In genomic region chr5:113678924-113679575, GRCh38 we compare ENCODE assay signal across 8 cellular contexts.
DNase-seq lines count a peak whose midpoint lies in the region; ATAC-seq, FAIRE-seq and TF ChIP-seq lines count a peak whose summit lies in the region.

No MANE protein-coding gene starts in this region.

- H3K9me3 ChIP-seq in SJCRH30 (replicated peaks) (no peaks in the 10 kb centered on the region), neural progenitor cell (ENCODE audit: low read depth) (no peaks in the 10 kb centered on the region)

- H2AFZ ChIP-seq in neural progenitor cell (replicated peaks) = no peak overlapping the region

- H3K27me3 ChIP-seq in SJCRH30 (0 out of 2 replicates have a peak, but pooled peaks cover 2% of the 10 kb centered on the region), neural progenitor cell (no peaks in the 10 kb centered on the region)

- H3K4me3 Mint-ChIP-seq in neural progenitor cell = no peak overlapping the region

- peak; percentile 88 for TF ChIP-seq CTCF in neural progenitor cell (IDR thresholded peaks at IDR 0.05)

- H3K4me1 ChIP-seq in SJCRH30 (no peaks in the 10 kb centered on the region), neural progenitor cell (peaks cover 33% of the 10 kb centered on the region)

- no peaks in the 10 kb centered on the region for H3K79me2 ChIP-seq in neural progenitor cell (ENCODE audit: low read depth)

- peaks cover 23% of the 10 kb centered on the region for H3F3A ChIP-seq in neural progenitor cell (ENCODE audit: low read depth)

- H3K36me3 Mint-ChIP-seq in neural progenitor cell = no peaks in the 10 kb centered on the region

- H3K4me3 ChIP-seq in SJCRH30 (no peak overlapping the region), neural progenitor cell (no peak overlapping the region)

- TF ChIP-seq POLR2A in erythroblast (IDR thresholded peaks at IDR 0.05; ENCODE audit: low read length) = no peak

- ATAC-seq in GM19328 (IDR thresholded peaks at IDR 0.05; ENCODE audit: unreplicated experiment) = no peak

- no peaks in the 10 kb centered on the region for H3K27me3 Mint-ChIP-seq in neural progenitor cell (ENCODE audit: insufficient read depth, low read depth)

- H3K27ac Mint-ChIP-seq in neural progenitor cell = peak overlapping the region; percentile 42

- H3K36me3 ChIP-seq in SJCRH30 (no peaks in the 10 kb centered on the region), neural progenitor cell (no peaks in the 10 kb centered on the region)

- no peaks in the 10 kb centered on the region for H4K20me1 ChIP-seq in neural progenitor cell (ENCODE audit: low read depth)

- peaks cover 7% of the 10 kb centered on the region for H3K9me3 Mint-ChIP-seq in neural progenitor cell

- FAIRE-seq in GM19239 (lab: Jason Lieb, UNC) = no peak

- H3K4me2 ChIP-seq in neural progenitor cell = peak overlapping the region; percentile 19

- H3K4me1 Mint-ChIP-seq in neural progenitor cell = peaks cover 44% of the 10 kb centered on the region

- H3K27ac ChIP-seq in SJCRH30 (no peak overlapping the region), neural progenitor cell (no peak overlapping the region)

- DNase-seq in D341Med (ENCODE audit: low spot score) = peak; percentile 61
- DNase-seq in GM19239 (ENCODE audit: insufficient read length, low spot score) = peak; percentile 2
- DNase-seq in HuH-7 (ENCODE audit: low spot score) = peak; percentile 32
- peak; percentile 16 to 71 for DNase-seq in SJCRH30
- peak; percentile 40 to 66 for DNase-seq in erythroblast (lab: John Stamatoyannopoulos, UW)
- peak; percentile 77 for DNase-seq in neural progenitor cell (ENCODE audit: low spot score)
- no peak for DNase-seq in mesenteric fat pad (ENCODE audit: low spot score)

- no peak overlapping the region for H3K9ac ChIP-seq in neural progenitor cell
